Comparison of ENCODE assay signal across 8 cellular contexts in genomic region chr3:177197934-177198484, GRCh38. TPM values are rescaled to one million over a fixed set of nuclear protein-coding genes. Genes with fewer than 3 reads are reported as not detected.
DNase-seq lines count a peak whose midpoint lies in the region; ATAC-seq and TF ChIP-seq lines count a peak whose summit lies in the region.

No MANE protein-coding gene starts in this region.

- H4K20me1 ChIP-seq in GM23338 (replicated peaks; ENCODE audit: insufficient read depth): peaks cover 17% of the 10 kb centered on the region

- TF ChIP-seq CTCF in GM23338 (conservative IDR thresholded peaks at IDR 0.05; ENCODE audit: low read depth in 2 of 2): no peak

- H3K9me3 ChIP-seq in NT2/D1 (ENCODE audit: insufficient read depth, low read length): no peaks in the 10 kb centered on the region
- H3K9me3 ChIP-seq in neuron (ENCODE audit: low read length): no peaks in the 10 kb centered on the region

- H3K36me3 Mint-ChIP-seq in GM23338 (ENCODE audit: low read depth): peaks cover 17% of the 10 kb centered on the region
- H3K36me3 Mint-ChIP-seq in effector memory CD8-positive, alpha-beta T cell (ENCODE audit: insufficient read depth): peaks cover 37% of the 10 kb centered on the region

- H3K27me3 ChIP-seq in GM23338 (ENCODE audit: insufficient read depth) (no peaks in the 10 kb centered on the region), NT2/D1 (ENCODE audit: insufficient read depth, insufficient read length) (no peaks in the 10 kb centered on the region), neuron (ENCODE audit: insufficient read depth, low read length) (no peaks in the 10 kb centered on the region)

- peak overlapping the region; percentile 81 for H3K9ac ChIP-seq in NT2/D1 (ENCODE audit: insufficient read length, low read depth)

- DNase-seq in GM23338 (ENCODE audit: low spot score): no peak
- DNase-seq in NT2/D1 (ENCODE audit: low read depth, low spot score): no peak
- DNase-seq in effector memory CD8-positive, alpha-beta T cell: peak in 2 of 3 experiments; percentile 9 to 24
- DNase-seq in SKM-1 (lab: John Stamatoyannopoulos, UW; ENCODE audit: unreplicated experiment): no peak
- no peak for DNase-seq in RKO (ENCODE audit: low spot score)
- no peak for DNase-seq in H4 (ENCODE audit: low spot score)

- peak overlapping the region; percentile 63 for H3K4me3 Mint-ChIP-seq in GM23338
- H3K4me3 Mint-ChIP-seq in effector memory CD8-positive, alpha-beta T cell: peak overlapping the region; percentile 69 to 72

- ATAC-seq in GM23338: no peak
- ATAC-seq in effector memory CD8-positive, alpha-beta T cell (replicated peaks): no peak
- ATAC-seq in GM19455 (IDR thresholded peaks at IDR 0.05; ENCODE audit: unreplicated experiment): no peak

- H3K9me3 Mint-ChIP-seq in GM23338: peaks cover 4% of the 10 kb centered on the region; the same call in 1 of the 3 replicates
- H3K9me3 Mint-ChIP-seq in effector memory CD8-positive, alpha-beta T cell: no peaks in the 10 kb centered on the region

- peak overlapping the region; percentile 77 for H3K4me2 ChIP-seq in GM23338

- peaks cover 37% of the 10 kb centered on the region for H3K4me1 Mint-ChIP-seq in GM23338
- peaks cover 42 to 53% of the 10 kb centered on the region in 2 donors for H3K4me1 Mint-ChIP-seq in effector memory CD8-positive, alpha-beta T cell (ENCODE audit: low read depth in 2 of 2)

- no peaks in the 10 kb centered on the region for H3K36me3 ChIP-seq in GM23338 (ENCODE audit: insufficient read depth)
- H3K36me3 ChIP-seq in NT2/D1 (ENCODE audit: insufficient read depth, insufficient read length, low read length): peaks cover 9% of the 10 kb centered on the region
- H3K36me3 ChIP-seq in neuron (ENCODE audit: insufficient read depth, low read length): no peaks in the 10 kb centered on the region

- H3K4me3 ChIP-seq in GM23338: peak overlapping the region; percentile 51
- peak overlapping the region; percentile 39 for H3K4me3 ChIP-seq in NT2/D1 (ENCODE audit: insufficient read length, low read depth)
- H3K4me3 ChIP-seq in neuron (ENCODE audit: low read length): peak overlapping the region; percentile 80

- H3K79me2 ChIP-seq in GM23338 (replicated peaks; ENCODE audit: insufficient read depth): peaks cover 36% of the 10 kb centered on the region

- H3K27ac Mint-ChIP-seq in GM23338: 0 out of 2 replicates have a peak overlapping the region, but pooled peaks have one; percentile 36
- H3K27ac Mint-ChIP-seq in effector memory CD8-positive, alpha-beta T cell: peak overlapping the region; percentile 89 to 91

- 0 out of 2 replicates have a peak, but pooled peaks cover 6% of the 10 kb centered on the region for H3F3A ChIP-seq in GM23338 (replicated peaks; ENCODE audit: low read depth)

- H3K27me3 Mint-ChIP-seq in GM23338 (ENCODE audit: insufficient read depth, low read depth, poor library complexity): peaks cover 20% of the 10 kb centered on the region
- no peaks in the 10 kb centered on the region for H3K27me3 Mint-ChIP-seq in effector memory CD8-positive, alpha-beta T cell

- peak overlapping the region; percentile 92 for H3K27ac ChIP-seq in GM23338 (ENCODE audit: low read depth)

- H3K9me2 ChIP-seq in GM23338 (ENCODE audit: insufficient read depth): no peaks in the 10 kb centered on the region

- peaks cover 34% of the 10 kb centered on the region for H3K4me1 ChIP-seq in GM23338 (ENCODE audit: insufficient read depth)
- no peaks in the 10 kb centered on the region for H3K4me1 ChIP-seq in NT2/D1 (ENCODE audit: insufficient read depth, insufficient read length)
- H3K4me1 ChIP-seq in neuron (ENCODE audit: insufficient read depth, low read length): peaks cover 26% of the 10 kb centered on the region

- H2AFZ ChIP-seq in GM23338 (no peak overlapping the region), neuron (ENCODE audit: low read depth, low read length) (peak overlapping the region; percentile 53)

TF ChIP-seq in GM23338, 12 proteins besides CTCF, POLR2A, EP300 and RAD21:
- 0 out of 2 replicates have a peak, but pooled peaks have one; percentile 16 for TF ChIP-seq POLR2AphosphoS5 (IDR thresholded peaks at IDR 0.05; ENCODE audit: low read depth)
- TF ChIP-seq, protein P1, sequence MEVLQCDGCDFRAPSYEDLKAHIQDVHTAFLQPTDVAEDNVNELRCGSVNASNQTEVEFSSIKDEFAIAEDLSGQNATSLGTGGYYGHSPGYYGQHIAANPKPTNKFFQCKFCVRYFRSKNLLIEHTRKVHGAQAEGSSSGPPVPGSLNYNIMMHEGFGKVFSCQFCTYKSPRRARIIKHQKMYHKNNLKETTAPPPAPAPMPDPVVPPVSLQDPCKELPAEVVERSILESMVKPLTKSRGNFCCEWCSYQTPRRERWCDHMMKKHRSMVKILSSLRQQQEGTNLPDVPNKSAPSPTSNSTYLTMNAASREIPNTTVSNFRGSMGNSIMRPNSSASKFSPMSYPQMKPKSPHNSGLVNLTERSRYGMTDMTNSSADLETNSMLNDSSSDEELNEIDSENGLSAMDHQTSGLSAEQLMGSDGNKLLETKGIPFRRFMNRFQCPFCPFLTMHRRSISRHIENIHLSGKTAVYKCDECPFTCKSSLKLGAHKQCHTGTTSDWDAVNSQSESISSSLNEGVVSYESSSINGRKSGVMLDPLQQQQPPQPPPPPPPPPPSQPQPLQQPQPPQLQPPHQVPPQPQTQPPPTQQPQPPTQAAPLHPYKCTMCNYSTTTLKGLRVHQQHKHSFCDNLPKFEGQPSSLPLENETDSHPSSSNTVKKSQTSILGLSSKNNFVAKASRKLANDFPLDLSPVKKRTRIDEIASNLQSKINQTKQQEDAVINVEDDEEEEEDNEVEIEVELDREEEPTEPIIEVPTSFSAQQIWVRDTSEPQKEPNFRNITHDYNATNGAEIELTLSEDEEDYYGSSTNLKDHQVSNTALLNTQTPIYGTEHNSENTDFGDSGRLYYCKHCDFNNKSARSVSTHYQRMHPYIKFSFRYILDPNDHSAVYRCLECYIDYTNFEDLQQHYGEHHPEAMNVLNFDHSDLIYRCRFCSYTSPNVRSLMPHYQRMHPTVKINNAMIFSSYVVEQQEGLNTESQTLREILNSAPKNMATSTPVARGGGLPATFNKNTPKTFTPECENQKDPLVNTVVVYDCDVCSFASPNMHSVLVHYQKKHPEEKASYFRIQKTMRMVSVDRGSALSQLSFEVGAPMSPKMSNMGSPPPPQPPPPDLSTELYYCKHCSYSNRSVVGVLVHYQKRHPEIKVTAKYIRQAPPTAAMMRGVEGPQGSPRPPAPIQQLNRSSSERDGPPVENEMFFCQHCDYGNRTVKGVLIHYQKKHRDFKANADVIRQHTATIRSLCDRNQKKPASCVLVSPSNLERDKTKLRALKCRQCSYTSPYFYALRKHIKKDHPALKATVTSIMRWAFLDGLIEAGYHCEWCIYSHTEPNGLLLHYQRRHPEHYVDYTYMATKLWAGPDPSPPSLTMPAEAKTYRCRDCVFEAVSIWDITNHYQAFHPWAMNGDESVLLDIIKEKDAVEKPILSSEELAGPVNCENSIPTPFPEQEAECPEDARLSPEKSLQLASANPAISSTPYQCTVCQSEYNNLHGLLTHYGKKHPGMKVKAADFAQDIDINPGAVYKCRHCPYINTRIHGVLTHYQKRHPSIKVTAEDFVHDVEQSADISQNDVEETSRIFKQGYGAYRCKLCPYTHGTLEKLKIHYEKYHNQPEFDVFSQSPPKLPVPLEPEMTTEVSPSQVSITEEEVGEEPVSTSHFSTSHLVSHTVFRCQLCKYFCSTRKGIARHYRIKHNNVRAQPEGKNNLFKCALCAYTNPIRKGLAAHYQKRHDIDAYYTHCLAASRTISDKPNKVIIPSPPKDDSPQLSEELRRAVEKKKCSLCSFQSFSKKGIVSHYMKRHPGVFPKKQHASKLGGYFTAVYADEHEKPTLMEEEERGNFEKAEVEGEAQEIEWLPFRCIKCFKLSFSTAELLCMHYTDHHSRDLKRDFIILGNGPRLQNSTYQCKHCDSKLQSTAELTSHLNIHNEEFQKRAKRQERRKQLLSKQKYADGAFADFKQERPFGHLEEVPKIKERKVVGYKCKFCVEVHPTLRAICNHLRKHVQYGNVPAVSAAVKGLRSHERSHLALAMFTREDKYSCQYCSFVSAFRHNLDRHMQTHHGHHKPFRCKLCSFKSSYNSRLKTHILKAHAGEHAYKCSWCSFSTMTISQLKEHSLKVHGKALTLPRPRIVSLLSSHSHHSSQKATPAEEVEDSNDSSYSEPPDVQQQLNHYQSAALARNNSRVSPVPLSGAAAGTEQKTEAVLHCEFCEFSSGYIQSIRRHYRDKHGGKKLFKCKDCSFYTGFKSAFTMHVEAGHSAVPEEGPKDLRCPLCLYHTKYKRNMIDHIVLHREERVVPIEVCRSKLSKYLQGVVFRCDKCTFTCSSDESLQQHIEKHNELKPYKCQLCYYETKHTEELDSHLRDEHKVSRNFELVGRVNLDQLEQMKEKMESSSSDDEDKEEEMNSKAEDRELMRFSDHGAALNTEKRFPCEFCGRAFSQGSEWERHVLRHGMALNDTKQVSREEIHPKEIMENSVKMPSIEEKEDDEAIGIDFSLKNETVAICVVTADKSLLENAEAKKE (CRISPR knock-in tag; IDR thresholded peaks at IDR 0.05): no peak
TF ChIP-seq in GM23338: peak in this region for 1.

RNA-seq across cellular contexts. Expression of gene TBL1XR1, which starts 0.7 kb away (rescaled TPM):
- total RNA-seq in GM23338 (2014; rRNA removed; shearing (Covaris generic)): 122 and 130 TPM in 2 replicates
- polyA plus RNA-seq in GM23338 (2016; fragmentation: Nextera tagmentation; extraction: Ambion mirVana): 37.7 and 49.6 TPM in 2 replicates
- 102 and 118 TPM in 2 replicates for total RNA-seq in H4 (2014; rRNA removed; shearing (Covaris generic))

Comparison
In these comparisons a context has a peak if more than half of its experiments do, and no peak if none do; other contexts are left out.
1. DNase-seq: peak in effector memory CD8-positive, alpha-beta T cell (2 of 3); none in GM23338 (single experiment), NT2/D1 (single experiment), SKM-1 (single experiment), RKO (single experiment) and H4 (single experiment).
2. Peak in every context shown above with its lines, with median percentiles within 50 percentile points of each other: H3K4me3 ChIP-seq.